Comparison of ENCODE assay signal across 12 cellular contexts in genomic region chr11:112255075-112255739, GRCh38. TPM values are rescaled to one million over a fixed set of nuclear protein-coding genes. Genes with fewer than 3 reads are reported as not detected.
A peak's percentile ranks its signal among the peaks of the same experiment; 100 is the strongest.
DNase-seq lines count a peak whose midpoint lies in the region; ATAC-seq and TF ChIP-seq lines count a peak whose summit lies in the region.
"Had no signal": no experiment of that assay in that cellular context is flagged by ENCODE, and none has a peak within 500 bp of the region (broad histone marks: within the 10 kb centered on the region; RNA-seq: fewer than 3 reads in every experiment).

No MANE protein-coding gene starts in this region.

- H3K4me1 ChIP-seq in breast epithelium (no peaks in the 10 kb centered on the region), SJCRH30 (no peaks in the 10 kb centered on the region)

- H3K27ac Mint-ChIP-seq in MCF 10A (ENCODE audit: low read depth, unreplicated experiment): no peak overlapping the region
- H3K27ac Mint-ChIP-seq in naive thymus-derived CD8-positive, alpha-beta T cell: no peak overlapping the region
- H3K27ac Mint-ChIP-seq: activated CD4-positive, alpha-beta T cell treated with anti-CD3 and anti-CD28 coated beads, Interleukin-2, amount 10 ng/mL, durations not matched to agents 24 days and 14 days; memory B cell had no signal

- H3K4me3 Mint-ChIP-seq in MCF 10A (ENCODE audit: unreplicated experiment): no peak overlapping the region
- H3K4me3 Mint-ChIP-seq in naive thymus-derived CD8-positive, alpha-beta T cell: no peak overlapping the region
- H3K4me3 Mint-ChIP-seq: activated CD4-positive, alpha-beta T cell treated with anti-CD3 and anti-CD28 coated beads, Interleukin-2, amount 10 ng/mL, durations not matched to agents 24 days and 14 days; memory B cell had no signal

- no TSS peak for BruUV-seq in MCF 10A (replicated peaks; lab: Mats Ljungman, UMichigan)

- H3K9me3 Mint-ChIP-seq in MCF 10A (ENCODE audit: unreplicated experiment): no peaks in the 10 kb centered on the region
- no peaks in the 10 kb centered on the region for H3K9me3 Mint-ChIP-seq in naive thymus-derived CD8-positive, alpha-beta T cell
- H3K9me3 Mint-ChIP-seq: activated CD4-positive, alpha-beta T cell treated with anti-CD3 and anti-CD28 coated beads, Interleukin-2, amount 10 ng/mL, durations not matched to agents 24 days and 14 days; memory B cell had no signal

- CTCF ChIA-PET in MCF 10A (lab: Yijun Ruan, JAX): interaction anchor here (0.7 to 1.1 kb wide), 5 partner anchors 9 to 764 kb away, joined by 3 to 7 read pairs (median 3); no protein-coding TSS in a partner anchor

- POLR2A ChIA-PET in MCF 10A (lab: Yijun Ruan, JAX): interaction anchor here (1.0 to 1.1 kb wide), 2 partner anchors 13 to 29 kb away, joined by 4 to 5 read pairs; partner anchors contain the start of gene PTS
- POLR2A ChIA-PET in naive thymus-derived CD8-positive, alpha-beta T cell (lab: Charles Lee): no interaction called here

- TF ChIP-seq POLR2A in breast epithelium (IDR thresholded peaks at IDR 0.05) (no peak), erythroblast (IDR thresholded peaks at IDR 0.05; ENCODE audit: low read length) (no peak)

- H3K36me3 Mint-ChIP-seq in MCF 10A (ENCODE audit: insufficient read depth, unreplicated experiment): no peaks in the 10 kb centered on the region
- H3K36me3 Mint-ChIP-seq in naive thymus-derived CD8-positive, alpha-beta T cell: peaks cover 0 to 3% (median 2%) of the 10 kb centered on the region in 3 donors

- no peaks in the 10 kb centered on the region for H3K36me3 ChIP-seq in breast epithelium
- H3K36me3 ChIP-seq in SJCRH30: no peaks in the 10 kb centered on the region
- H3K36me3 ChIP-seq: BLaER1 had no signal

- H3K27me3 Mint-ChIP-seq in MCF 10A (ENCODE audit: insufficient read depth, unreplicated experiment): no peaks in the 10 kb centered on the region
- H3K27me3 Mint-ChIP-seq in naive thymus-derived CD8-positive, alpha-beta T cell: no peaks in the 10 kb centered on the region
- H3K27me3 Mint-ChIP-seq: activated CD4-positive, alpha-beta T cell treated with anti-CD3 and anti-CD28 coated beads, Interleukin-2, amount 10 ng/mL, durations not matched to agents 24 days and 14 days; memory B cell had no signal

- ATAC-seq in naive thymus-derived CD8-positive, alpha-beta T cell: no peak
- no peak for ATAC-seq in stimulated activated naive CD8-positive, alpha-beta T cell treated with anti-CD3 and anti-CD28 coated beads, Interleukin-15, Interleukin-2, amounts not matched to agents 100 U/mL and 50 U/mL, for 24 hours

- H3K4me1 Mint-ChIP-seq in MCF 10A (ENCODE audit: insufficient read depth, unreplicated experiment): peaks cover 3% of the 10 kb centered on the region
- H3K4me1 Mint-ChIP-seq in naive thymus-derived CD8-positive, alpha-beta T cell: no peaks in the 10 kb centered on the region
- H3K4me1 Mint-ChIP-seq: activated CD4-positive, alpha-beta T cell treated with anti-CD3 and anti-CD28 coated beads, Interleukin-2, amount 10 ng/mL, durations not matched to agents 24 days and 14 days; memory B cell had no signal

- DNase-seq in MCF 10A (ENCODE audit: unreplicated experiment) (peak; percentile 76), breast epithelium (ENCODE audit: low spot score in 2 of 2) (no peak), SJCRH30 (peak; percentile 25 to 51), fibroblast of pulmonary artery (ENCODE audit: low read depth) (peak; percentile 89), smooth muscle cell of the brain vasculature (ENCODE audit: low read depth, low spot score) (peak; percentile 28), erythroblast (lab: John Stamatoyannopoulos, UW) (no peak)
- DNase-seq in naive thymus-derived CD8-positive, alpha-beta T cell: no peak
- DNase-seq in stimulated activated naive CD8-positive, alpha-beta T cell treated with anti-CD3 and anti-CD28 coated beads, Interleukin-15, Interleukin-2, amounts not matched to agents 100 U/mL and 50 U/mL, for 24 hours: no peak
- DNase-seq: activated CD4-positive, alpha-beta T cell treated with anti-CD3 and anti-CD28 coated beads, Interleukin-2, amount 10 ng/mL, durations not matched to agents 24 days and 14 days had no signal

- H3K27ac ChIP-seq in breast epithelium (no peak overlapping the region), SJCRH30 (no peak overlapping the region)
- H3K27ac ChIP-seq: BLaER1, coronary artery had no signal

- no peak for TF ChIP-seq CTCF in MCF 10A (IDR thresholded peaks at IDR 0.05; ENCODE audit: unreplicated experiment)
- TF ChIP-seq CTCF in breast epithelium (IDR thresholded peaks at IDR 0.05): no peak
- no peak for TF ChIP-seq CTCF in fibroblast of pulmonary artery (IDR thresholded peaks at IDR 0.05; ENCODE audit: low read length, missing control alignments)

- intact Hi-C loops in MCF 10A (cut with micrococcal nuclease): no loop called here
- intact Hi-C loops in breast epithelium (cut with DNase I; ENCODE audit: low total_unique reads): no loop called here

- H3K27me3 ChIP-seq in breast epithelium: no peaks in the 10 kb centered on the region
- no peaks in the 10 kb centered on the region for H3K27me3 ChIP-seq in SJCRH30
- H3K27me3 ChIP-seq: BLaER1 had no signal

- H3K4me3 ChIP-seq in breast epithelium (no peak overlapping the region), SJCRH30 (peak overlapping the region; percentile 17), fibroblast of pulmonary artery (replicated peaks; ENCODE audit: low read depth, low read length) (no peak overlapping the region)
- H3K4me3 ChIP-seq: BLaER1, coronary artery had no signal

- no peaks in the 10 kb centered on the region for H3K9me3 ChIP-seq in breast epithelium
- H3K9me3 ChIP-seq in SJCRH30 (replicated peaks): no peaks in the 10 kb centered on the region
- H3K9me3 ChIP-seq: BLaER1 had no signal

RNA-seq across cellular contexts. Expression of gene PLET1, which starts 5.5 kb away (rescaled TPM):
- total RNA-seq in MCF 10A (2022): not detected in 2 replicates
- total RNA-seq in breast epithelium: not detected
- total RNA-seq in SJCRH30 (2014; rRNA removed; shearing (Covaris generic)): not detected in 2 replicates
- not detected for total RNA-seq in naive thymus-derived CD8-positive, alpha-beta T cell
- not detected for polyA plus RNA-seq in naive thymus-derived CD8-positive, alpha-beta T cell
- total RNA-seq: activated CD4-positive, alpha-beta T cell treated with anti-CD3 and anti-CD28 coated beads, Interleukin-2, amount 10 ng/mL, durations not matched to agents 24 days and 14 days had no signal

RNA-seq across cellular contexts. Expression of gene PTS, which starts 29.0 kb away (rescaled TPM):
- total RNA-seq in MCF 10A (2022): 68.3 and 79.4 TPM in 2 replicates
- total RNA-seq in breast epithelium: 10 to 100 TPM; 21.8 to 40.4 (median 38.7) TPM
- total RNA-seq in SJCRH30 (2014; rRNA removed; shearing (Covaris generic)): 15.0 and 15.5 TPM in 2 replicates
- 10 to 100 TPM; 28.7 to 30.8 TPM for total RNA-seq in naive thymus-derived CD8-positive, alpha-beta T cell
- 1 to 10 TPM; 4.6 to 7.6 (median 5.3) TPM for polyA plus RNA-seq in naive thymus-derived CD8-positive, alpha-beta T cell

Comparison
In these comparisons a context has a peak if more than half of its experiments do, and no peak if none do; other contexts are left out.
1. DNase-seq: peak in MCF 10A (single experiment), SJCRH30 (2 of 2), fibroblast of pulmonary artery (single experiment) and smooth muscle cell of the brain vasculature (single experiment); none in breast epithelium (0 of 2), erythroblast (0 of 2), naive thymus-derived CD8-positive, alpha-beta T cell (0 of 10) and stimulated activated naive CD8-positive, alpha-beta T cell treated with anti-CD3 and anti-CD28 coated beads, Interleukin-15, Interleukin-2, amounts not matched to agents 100 U/mL and 50 U/mL, for 24 hours (single experiment).